Comparison of ENCODE assay signal across 10 cellular contexts in the genomic region with DNA sequence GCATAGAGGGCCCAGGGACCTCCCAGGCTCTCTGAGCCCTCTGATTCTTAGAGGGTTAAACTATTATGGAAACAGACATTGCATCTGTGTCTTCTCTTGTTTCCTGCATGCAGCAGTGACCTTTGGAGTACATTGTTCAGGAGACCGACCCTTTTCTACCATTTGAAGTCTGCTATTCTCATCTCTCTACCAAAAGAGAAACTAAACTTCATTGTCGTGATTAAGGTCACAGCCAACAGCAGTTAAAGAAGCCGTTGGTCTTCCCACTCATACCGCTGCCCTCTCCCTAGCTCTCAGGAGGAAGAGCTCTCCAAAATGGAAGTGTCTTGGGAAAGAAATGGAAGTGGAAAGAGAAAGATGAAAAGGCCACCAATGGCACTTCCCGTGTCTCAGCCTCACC.
DNase-seq lines count a peak whose midpoint lies in the region; ATAC-seq and TF ChIP-seq lines count a peak whose summit lies in the region.
"Had no signal": no experiment of that assay in that cellular context is flagged by ENCODE, and none has a peak within 500 bp of the region (broad histone marks: within the 10 kb centered on the region; RNA-seq: fewer than 3 reads in every experiment).

No MANE protein-coding gene starts in this region.

- H3K27ac ChIP-seq in VCaP (peak overlapping the region; percentile 84; the same call in 1 of the 2 replicates), thoracic aorta (peak overlapping the region; percentile 94 to 97)

- peak in 1 of 2 donors; percentile 22 for ATAC-seq in activated naive CD4-positive, alpha-beta T cell treated with anti-CD3 and anti-CD28 coated beads, Interleukin-2, amount 50 U/mL, for 72 hours
- ATAC-seq in thoracic aorta (ENCODE audit: insufficient number of reproducible peaks, low FRiP score, low read depth) = no peak
- no peak for ATAC-seq in GM18517 (IDR thresholded peaks at IDR 0.05; ENCODE audit: unreplicated experiment)
- ATAC-seq in HG03460 (IDR thresholded peaks at IDR 0.05; ENCODE audit: unreplicated experiment) = no peak

- H3K9me3 Mint-ChIP-seq in activated naive CD4-positive, alpha-beta T cell treated with anti-CD3 and anti-CD28 coated beads, Interleukin-2, amount 50 U/mL, for 72 hours = peaks cover 0 to 12% of the 10 kb centered on the region in 2 donors
- no peaks in the 10 kb centered on the region for H3K9me3 Mint-ChIP-seq in activated naive CD4-positive, alpha-beta T cell treated with anti-CD3 and anti-CD28 coated beads for 36 hours

- TF ChIP-seq CTCF in VCaP (conservative IDR thresholded peaks at IDR 0.05) (no peak), thoracic aorta (IDR thresholded peaks at IDR 0.05) (no peak)

- peak overlapping the region; percentile 12 for H3K4me3 ChIP-seq in thoracic aorta
- H3K4me3 ChIP-seq: skin epidermis had no signal

- H3K4me1 ChIP-seq in thoracic aorta (ENCODE audit: control insufficient read depth in 1 of 2, low read depth in 2 of 2) = peaks cover 91 to 98% of the 10 kb centered on the region in 2 donors

- peaks cover 35% of the 10 kb centered on the region for H3K4me1 Mint-ChIP-seq in activated naive CD4-positive, alpha-beta T cell treated with anti-CD3 and anti-CD28 coated beads for 36 hours (ENCODE audit: low read depth)

- H3K4me3 Mint-ChIP-seq in activated naive CD4-positive, alpha-beta T cell treated with anti-CD3 and anti-CD28 coated beads for 36 hours = no peak overlapping the region

- H3K27me3 ChIP-seq in thoracic aorta (replicated peaks; ENCODE audit: insufficient read depth) = no peaks in the 10 kb centered on the region

- peaks cover 35% of the 10 kb centered on the region for H3K36me3 ChIP-seq in thoracic aorta

- peaks cover 0 to 4% of the 10 kb centered on the region in 2 donors for H3K36me3 Mint-ChIP-seq in activated naive CD4-positive, alpha-beta T cell treated with anti-CD3 and anti-CD28 coated beads, Interleukin-2, amount 50 U/mL, for 72 hours
- H3K36me3 Mint-ChIP-seq in activated naive CD4-positive, alpha-beta T cell treated with anti-CD3 and anti-CD28 coated beads for 36 hours (ENCODE audit: low read depth) = no peaks in the 10 kb centered on the region

- no peaks in the 10 kb centered on the region for H3K27me3 Mint-ChIP-seq in activated naive CD4-positive, alpha-beta T cell treated with anti-CD3 and anti-CD28 coated beads for 36 hours (ENCODE audit: low read depth)

- CTCF ChIA-PET in activated naive CD4-positive, alpha-beta T cell treated with anti-CD3 and anti-CD28 coated beads for 36 hours (lab: Charles Lee) = no interaction called here

- no peak for DNase-seq in activated naive CD4-positive, alpha-beta T cell treated with anti-CD3 and anti-CD28 coated beads, Interleukin-2, amount 50 U/mL, for 72 hours (ENCODE audit: low spot score in 2 of 2)
- DNase-seq in activated naive CD4-positive, alpha-beta T cell treated with anti-CD3 and anti-CD28 coated beads for 36 hours = no peak
- DNase-seq in lung microvascular endothelial cell (ENCODE audit: low read depth in 2 of 2) = peak; percentile 51 to 63
- DNase-seq in thoracic aorta (ENCODE audit: low spot score) = no peak
- no peak for DNase-seq in anterior cingulate cortex (lab: John Stamatoyannopoulos, UW)
- DNase-seq: activated CD4-positive, CD25-positive, alpha-beta regulatory T cell treated with anti-CD3 and anti-CD28 coated beads, Interleukin-2, amount 50 U/mL, for 72 hours had no signal

- no peaks in the 10 kb centered on the region for H3K9me3 ChIP-seq in thoracic aorta

- intact Hi-C loops in activated naive CD4-positive, alpha-beta T cell treated with anti-CD3 and anti-CD28 coated beads for 36 hours (cut with micrococcal nuclease) = no loop called here

- H3K27ac Mint-ChIP-seq in activated naive CD4-positive, alpha-beta T cell treated with anti-CD3 and anti-CD28 coated beads, Interleukin-2, amount 50 U/mL, for 72 hours = peak overlapping the region; percentile 17 to 36
- no peak overlapping the region for H3K27ac Mint-ChIP-seq in activated naive CD4-positive, alpha-beta T cell treated with anti-CD3 and anti-CD28 coated beads for 36 hours

Comparison
In these comparisons a context has a peak if more than half of its experiments do, and no peak if none do; other contexts are left out.
1. DNase-seq: peak in lung microvascular endothelial cell (2 of 2); none in activated naive CD4-positive, alpha-beta T cell treated with anti-CD3 and anti-CD28 coated beads, Interleukin-2, amount 50 U/mL, for 72 hours (0 of 2), activated naive CD4-positive, alpha-beta T cell treated with anti-CD3 and anti-CD28 coated beads for 36 hours (single experiment), thoracic aorta (single experiment) and anterior cingulate cortex (0 of 58).